ENCODE assay signal across 8 cellular contexts in the genomic region with DNA sequence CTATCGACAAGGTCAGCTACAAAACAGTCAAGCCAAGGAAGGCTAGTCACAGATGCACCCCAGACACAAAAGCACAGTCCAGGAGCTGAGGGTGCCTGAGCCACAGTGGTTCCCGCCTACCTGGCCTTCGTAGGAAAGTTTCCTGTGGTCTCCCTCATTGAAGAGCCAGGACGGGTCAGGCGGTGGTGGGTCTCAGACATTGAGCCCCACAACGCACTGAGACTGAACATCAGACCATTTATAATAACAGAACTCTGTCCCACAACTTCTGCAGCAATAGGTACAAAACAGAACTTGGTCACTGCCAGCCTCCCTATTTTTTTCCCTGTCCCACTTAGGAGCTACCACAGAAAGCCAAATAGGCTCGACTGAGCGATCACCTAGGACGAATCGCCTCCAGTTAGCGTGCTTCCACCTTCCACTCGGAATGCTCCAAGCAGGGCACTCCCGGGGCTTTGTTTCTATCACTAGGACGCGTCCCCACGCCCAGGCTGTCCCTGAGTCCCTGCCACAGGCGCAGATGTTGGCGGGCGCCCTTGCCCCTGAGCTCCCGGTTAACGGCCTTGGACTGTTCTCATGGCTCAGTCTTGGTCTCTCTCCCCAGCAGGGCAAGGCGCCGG. TPM values are rescaled to one million over a fixed set of nuclear protein-coding genes. Genes with fewer than 3 reads are reported as not detected.
A peak's percentile ranks its signal among the peaks of the same experiment; 100 is the strongest.
DNase-seq lines count a peak whose midpoint lies in the region; ATAC-seq and TF ChIP-seq lines count a peak whose summit lies in the region.

No MANE protein-coding gene starts in this region.

- no peaks in the 10 kb centered on the region for H3K27me3 Mint-ChIP-seq in activated naive CD4-positive, alpha-beta T cell treated with anti-CD3 and anti-CD28 coated beads for 36 hours (ENCODE audit: low read depth)

- peaks cover 31% of the 10 kb centered on the region for H3K9me3 Mint-ChIP-seq in activated naive CD4-positive, alpha-beta T cell treated with anti-CD3 and anti-CD28 coated beads for 36 hours

- intact Hi-C loops in activated naive CD4-positive, alpha-beta T cell treated with anti-CD3 and anti-CD28 coated beads for 36 hours (cut with micrococcal nuclease) = loop anchor here (1.0 to 10.0 kb wide), 5 partner anchors 45 to 214 kb away; a partner anchor contains a TSS
- intact Hi-C loops in psoas muscle (cut with DNase I) = no loop called here

- DNase-seq in activated naive CD4-positive, alpha-beta T cell treated with anti-CD3 and anti-CD28 coated beads for 36 hours = no peak
- DNase-seq in activated naive CD4-positive, alpha-beta T cell treated with Interleukin-2 at 50 U/mL for 16 hours = no peak
- peak; percentile 6 for DNase-seq in SK-N-DZ (ENCODE audit: low spot score)
- no peak for DNase-seq in fibroblast of villous mesenchyme (ENCODE audit: low read depth)
- DNase-seq in psoas muscle = no peak
- no peak for DNase-seq in GDM1 (lab: John Stamatoyannopoulos, UW)

- H3K4me1 ChIP-seq in psoas muscle = peaks cover 8% of the 10 kb centered on the region

- peaks cover 13 to 36% of the 10 kb centered on the region in 2 donors for H3K36me3 ChIP-seq in psoas muscle (ENCODE audit: insufficient read depth in 1 of 2, low read depth in 1 of 2)

- WGBS in psoas muscle, 3 donors = 6 to 7% (median 6%) methylated on average over 23 of the region's 23 CpGs

- peaks cover 67% of the 10 kb centered on the region for H3K9me3 ChIP-seq in psoas muscle

- peaks cover 48% of the 10 kb centered on the region for H3K36me3 Mint-ChIP-seq in activated naive CD4-positive, alpha-beta T cell treated with anti-CD3 and anti-CD28 coated beads for 36 hours (ENCODE audit: low read depth)

- CTCF ChIA-PET in activated naive CD4-positive, alpha-beta T cell treated with anti-CD3 and anti-CD28 coated beads for 36 hours (lab: Charles Lee) = interaction anchor here (0.5 to 1.7 kb wide), 7 partner anchors 9 to 292 kb away, joined by 3 to 5 read pairs (median 4); a partner anchor contains a TSS

- peak in 2 of 4 donors; percentile 19 to 23 for ATAC-seq in psoas muscle
- no peak for ATAC-seq in GM21619 (IDR thresholded peaks at IDR 0.05; ENCODE audit: unreplicated experiment)
- ATAC-seq in GM18907 (IDR thresholded peaks at IDR 0.05; ENCODE audit: unreplicated experiment) = no peak

- peak overlapping the region; percentile 92 for H3K27ac Mint-ChIP-seq in activated naive CD4-positive, alpha-beta T cell treated with anti-CD3 and anti-CD28 coated beads for 36 hours

- no peaks in the 10 kb centered on the region for H3K27me3 ChIP-seq in psoas muscle (ENCODE audit: insufficient read depth in 3 of 3, low read length in 2 of 3)

- peaks cover 29% of the 10 kb centered on the region for H3K4me1 Mint-ChIP-seq in activated naive CD4-positive, alpha-beta T cell treated with anti-CD3 and anti-CD28 coated beads for 36 hours (ENCODE audit: low read depth)

- TF ChIP-seq CTCF in fibroblast of villous mesenchyme (IDR thresholded peaks at IDR 0.05; ENCODE audit: insufficient read depth, low read depth, low read length) (no peak), psoas muscle (IDR thresholded peaks at IDR 0.05) (no peak)

- H3K27ac ChIP-seq in psoas muscle = peak overlapping the region; percentile 76

- H3K4me3 Mint-ChIP-seq in activated naive CD4-positive, alpha-beta T cell treated with anti-CD3 and anti-CD28 coated beads for 36 hours = peak overlapping the region; percentile 94

- H3K4me3 ChIP-seq in fibroblast of villous mesenchyme (ENCODE audit: low read depth, low read length) (peak overlapping the region; percentile 84), psoas muscle (peak overlapping the region; percentile 92)

RNA-seq across cellular contexts. Expression of a gene that starts 0.6 kb away (rescaled TPM):
- total RNA-seq in activated naive CD4-positive, alpha-beta T cell treated with anti-CD3 and anti-CD28 coated beads for 36 hours = 10 to 100 TPM; 32.4 to 35.4 TPM
- polyA plus RNA-seq in SK-N-DZ (2014; cell fraction: cytosol; rRNA removed) = 34.2 and 35.6 TPM in 2 replicates
- 45.4 and 53.2 TPM in 2 replicates for polyA plus RNA-seq in SK-N-DZ (2014; cell fraction: nucleus; rRNA removed)
- total RNA-seq in fibroblast of villous mesenchyme = 26.7 and 47.5 TPM in 2 replicates
- total RNA-seq in psoas muscle = 10 to 100 TPM in 1 of 4 donors, 1 to 10 TPM in 3; 2.4 to 15.3 (median 5.1) TPM
- polyA plus RNA-seq in psoas muscle = 1 to 10 TPM; 3.8 to 8.1 (median 7.8) TPM

RNA-seq across cellular contexts. Expression of a gene that starts 45.2 kb away (rescaled TPM):
- 10 to 100 TPM; 14.6 to 16.9 TPM for total RNA-seq in activated naive CD4-positive, alpha-beta T cell treated with anti-CD3 and anti-CD28 coated beads for 36 hours
- polyA plus RNA-seq in SK-N-DZ (2014; cell fraction: cytosol; rRNA removed) = 17.6 and 20.7 TPM in 2 replicates
- 24.4 and 53.5 TPM in 2 replicates for polyA plus RNA-seq in SK-N-DZ (2014; cell fraction: nucleus; rRNA removed)
- total RNA-seq in fibroblast of villous mesenchyme = 12.9 and 17.7 TPM in 2 replicates
- 10 to 100 TPM; 11.2 to 15.0 (median 14.8) TPM for total RNA-seq in psoas muscle
- polyA plus RNA-seq in psoas muscle = 10 to 100 TPM; 11.3 to 20.5 (median 13.9) TPM

RNA-seq across cellular contexts. Expression of a gene that starts 50.7 kb away (rescaled TPM):
- 1 to 10 TPM; 3.2 to 3.6 TPM for total RNA-seq in activated naive CD4-positive, alpha-beta T cell treated with anti-CD3 and anti-CD28 coated beads for 36 hours
- 7.4 and 7.8 TPM in 2 replicates for polyA plus RNA-seq in SK-N-DZ (2014; cell fraction: cytosol; rRNA removed)
- 10.1 and 16.7 TPM in 2 replicates for polyA plus RNA-seq in SK-N-DZ (2014; cell fraction: nucleus; rRNA removed)
- 6.4 and 9.5 TPM in 2 replicates for total RNA-seq in fibroblast of villous mesenchyme
- total RNA-seq in psoas muscle = 1 to 10 TPM; 1.5 to 2.5 (median 2.0) TPM
- polyA plus RNA-seq in psoas muscle = 1 to 10 TPM in 1 of 3 donors, under 1 TPM in 2; 0.35 to 1.3 (median 0.86) TPM
